9 cellular contexts compared by ENCODE assay signal in the genomic region with DNA sequence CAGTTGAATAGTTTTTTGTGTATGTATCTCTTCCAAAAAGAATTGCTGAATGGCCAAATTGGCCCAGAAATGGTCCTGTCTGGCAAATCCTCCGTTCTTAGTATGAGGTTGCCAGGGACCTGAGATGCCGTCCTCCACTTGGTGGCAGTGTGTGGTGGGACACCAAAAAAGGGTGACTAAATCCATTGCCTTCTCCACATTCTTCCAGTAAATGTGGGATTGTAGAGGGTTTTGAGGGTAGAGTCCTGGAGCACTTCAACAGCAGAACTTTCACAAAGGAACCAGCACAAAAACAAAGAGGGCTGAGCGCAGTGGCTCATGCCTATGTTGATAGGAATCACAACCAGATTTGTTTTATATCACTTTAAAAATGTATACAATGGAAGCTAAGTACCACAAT.
DNase-seq lines count a peak whose midpoint lies in the region; ATAC-seq and TF ChIP-seq lines count a peak whose summit lies in the region.
"Had no signal": no experiment of that assay in that cellular context is flagged by ENCODE, and none has a peak within 500 bp of the region (broad histone marks: within the 10 kb centered on the region; RNA-seq: fewer than 3 reads in every experiment).

No MANE protein-coding gene starts in this region.

- H3K9ac ChIP-seq in PC-3 (ENCODE audit: low read length) = no peak overlapping the region

- no peak overlapping the region for H3K27ac Mint-ChIP-seq in nephron

- ATAC-seq in PC-3 = peak; percentile 74
- ATAC-seq in GM18498 (IDR thresholded peaks at IDR 0.05; ENCODE audit: unreplicated experiment) = no peak
- no peak for ATAC-seq in GM18868 (IDR thresholded peaks at IDR 0.05; ENCODE audit: unreplicated experiment)

- H3K27me3 Mint-ChIP-seq in nephron (ENCODE audit: low read depth) = peaks cover 14% of the 10 kb centered on the region

- peaks cover 41% of the 10 kb centered on the region for H3K27me3 ChIP-seq in PC-3 (ENCODE audit: low read length)
- H3K27me3 ChIP-seq: neutrophil had no signal

- no peaks in the 10 kb centered on the region for H3K9me2 ChIP-seq in PC-3 (replicated peaks; ENCODE audit: low read length)

- DNase-seq in D341Med (ENCODE audit: low spot score) = peak; percentile 64
- DNase-seq in HCEC 1CT = peak; percentile 29
- DNase-seq in PC-3 = peak; percentile 39
- DNase-seq in dedifferentiated amniotic fluid mesenchymal stem cell (ENCODE audit: extremely low spot score) = peak; percentile 20
- no peak for DNase-seq in KG1 (lab: John Stamatoyannopoulos, UW)

- TF ChIP-seq CTCF in PC-3 (conservative IDR thresholded peaks at IDR 0.05; ENCODE audit: low read depth, low read length) (peak; percentile 64), nephron (IDR thresholded peaks at IDR 0.05; ENCODE audit: unreplicated experiment in 3 of 3) (peak; percentile 31 to 48 (median 45))

- H3K4me1 Mint-ChIP-seq in nephron = peaks cover 11% of the 10 kb centered on the region

- no peaks in the 10 kb centered on the region for H3K9me3 ChIP-seq in PC-3 (ENCODE audit: low read length)
- H3K9me3 ChIP-seq: neutrophil had no signal

- no peaks in the 10 kb centered on the region for H3K79me2 ChIP-seq in PC-3 (ENCODE audit: low read length)

- POLR2A ChIA-PET in PC-3 (lab: Charles Lee; ENCODE audit: unreplicated experiment) = interaction anchor here (0.5 kb wide), 1 partner anchor 199 kb away, joined by 4 read pairs; no protein-coding TSS in a partner anchor

- no peaks in the 10 kb centered on the region for H3K4me1 ChIP-seq in PC-3 (ENCODE audit: insufficient read depth, low read length)

- H3K4me2 ChIP-seq in PC-3 (ENCODE audit: low read length) = no peak overlapping the region

- H3K4me3 Mint-ChIP-seq in nephron = no peak overlapping the region

- no peaks in the 10 kb centered on the region for H3K36me3 ChIP-seq in PC-3 (ENCODE audit: low read depth, low read length)
- H3K36me3 ChIP-seq: neutrophil had no signal

- no peaks in the 10 kb centered on the region for H4K20me1 ChIP-seq in PC-3 (ENCODE audit: low read length)

- H3K9me3 Mint-ChIP-seq in nephron = no peaks in the 10 kb centered on the region

- no peaks in the 10 kb centered on the region for H3F3A ChIP-seq in PC-3 (ENCODE audit: low read length, unreplicated experiment)

- no peak overlapping the region for H3K4me3 ChIP-seq in PC-3 (ENCODE audit: low read length)

- H3K36me3 Mint-ChIP-seq in nephron (ENCODE audit: low read depth) = no peaks in the 10 kb centered on the region

- no TSS peak for BruUV-seq in PC-3 (replicated peaks; lab: Mats Ljungman, UMichigan)

- H3K27ac ChIP-seq in PC-3 (ENCODE audit: low read length) = no peak overlapping the region
- H3K27ac ChIP-seq: neutrophil had no signal

- intact Hi-C loops in PC-3 (cut with micrococcal nuclease) = loop anchor here (2.0 kb wide), 2 partner anchors 103 to 203 kb away; no protein-coding TSS in a partner anchor

- no peak overlapping the region for H2AFZ ChIP-seq in PC-3 (ENCODE audit: low read length)

- CTCF ChIA-PET in PC-3 (lab: Charles Lee) = interaction anchor here (0.7 to 1.0 kb wide), 2 partner anchors 204 to 205 kb away, joined by 3 to 6 read pairs; no protein-coding TSS in a partner anchor
